10 cellular contexts compared by ENCODE assay signal in genomic region chr15:63483521-63484371, GRCh38. TPM values are rescaled to one million over a fixed set of nuclear protein-coding genes. Genes with fewer than 3 reads are reported as not detected.
A peak's percentile ranks its signal among the peaks of the same experiment; 100 is the strongest.
DNase-seq lines count a peak whose midpoint lies in the region; ATAC-seq and TF ChIP-seq lines count a peak whose summit lies in the region.
"Had no signal": no experiment of that assay in that cellular context is flagged by ENCODE, and none has a peak within 500 bp of the region (broad histone marks: within the 10 kb centered on the region; RNA-seq: fewer than 3 reads in every experiment).

No MANE protein-coding gene starts in this region.

- no peaks in the 10 kb centered on the region for H3K9me3 ChIP-seq in PC-9 (ENCODE audit: insufficient read depth, low read depth)
- H3K9me3 ChIP-seq in effector memory CD4-positive, alpha-beta T cell (ENCODE audit: control insufficient read depth, low read length), result no peaks in the 10 kb centered on the region
- H3K9me3 ChIP-seq: BE2C had no signal

- H3K27me3 Mint-ChIP-seq in activated T-cell treated with anti-CD3 and anti-CD28 coated beads, Interleukin-2, amount 50 U/mL, for 4 hours (ENCODE audit: low read depth), result no peaks in the 10 kb centered on the region

- CTCF ChIA-PET in PC-9 (lab: Charles Lee), result interaction anchor here (0.5 to 0.6 kb wide), 2 partner anchors 8 to 118 kb away, joined by 3 to 4 read pairs; no protein-coding TSS in a partner anchor

- peaks cover 26% of the 10 kb centered on the region for H3K4me1 ChIP-seq in PC-9 (replicated peaks; ENCODE audit: insufficient read depth)
- peaks cover 68% of the 10 kb centered on the region for H3K4me1 ChIP-seq in effector memory CD4-positive, alpha-beta T cell (ENCODE audit: control insufficient read depth, insufficient read depth, low read length, poor library complexity, severe bottlenecking)
- H3K4me1 ChIP-seq: BE2C had no signal

- H3K4me2 ChIP-seq in PC-9, result no peak overlapping the region

- intact Hi-C loops in PC-9 (cut with micrococcal nuclease; ENCODE audit: unreplicated experiment), result no loop called here

- ATAC-seq in activated T-cell treated with anti-CD3 and anti-CD28 coated beads, Interleukin-2, amount 50 U/mL, for 4 hours, result no peak
- ATAC-seq in HG02610 (IDR thresholded peaks at IDR 0.05; ENCODE audit: unreplicated experiment), result no peak
- no peak for ATAC-seq in GM21619 (IDR thresholded peaks at IDR 0.05; ENCODE audit: unreplicated experiment)
- ATAC-seq: HCT116 had no signal

- POLR2A ChIA-PET in PC-9 (lab: Charles Lee; ENCODE audit: unreplicated experiment), result no interaction called here

- H3K4me3 Mint-ChIP-seq in activated T-cell treated with anti-CD3 and anti-CD28 coated beads, Interleukin-2, amount 50 U/mL, for 4 hours, result peak overlapping the region; percentile 26

- H4K20me1 ChIP-seq in PC-9 (ENCODE audit: insufficient read depth), result no peaks in the 10 kb centered on the region

- DNase-seq in activated T-cell treated with anti-CD3 and anti-CD28 coated beads, Interleukin-2, amount 50 U/mL, for 4 hours, result no peak
- no peak for DNase-seq in activated T-cell treated with anti-CD3 and anti-CD28 coated beads for 4 hours
- no peak for DNase-seq in PC-9
- no peak for DNase-seq in effector memory CD4-positive, alpha-beta T cell
- peak; percentile 16 for DNase-seq in stimulated activated CD8-positive, alpha-beta memory T cell treated with anti-CD3 and anti-CD28 coated beads, Interleukin-4, amount 100 ng/mL, for 48 hours
- DNase-seq in GOT3 (lab: John Stamatoyannopoulos, UW), result no peak
- DNase-seq: BE2C had no signal

- no peaks in the 10 kb centered on the region for H3K9me3 Mint-ChIP-seq in activated T-cell treated with anti-CD3 and anti-CD28 coated beads, Interleukin-2, amount 50 U/mL, for 4 hours

- no peaks in the 10 kb centered on the region for H3K9me2 ChIP-seq in PC-9 (ENCODE audit: insufficient read depth)

- H3K36me3 Mint-ChIP-seq in activated T-cell treated with anti-CD3 and anti-CD28 coated beads, Interleukin-2, amount 50 U/mL, for 4 hours (ENCODE audit: insufficient read depth), result no peaks in the 10 kb centered on the region

- no peak overlapping the region for H3K4me3 ChIP-seq in PC-9
- peak overlapping the region; percentile 4 for H3K4me3 ChIP-seq in effector memory CD4-positive, alpha-beta T cell (ENCODE audit: insufficient read depth, low read depth, low read length, poor library complexity, severe bottlenecking)

- peaks cover 84% of the 10 kb centered on the region for H3K4me1 Mint-ChIP-seq in activated T-cell treated with anti-CD3 and anti-CD28 coated beads, Interleukin-2, amount 50 U/mL, for 4 hours (ENCODE audit: low read depth)

- TF ChIP-seq CTCF in PC-9 (conservative IDR thresholded peaks at IDR 0.05), result no peak

- no peaks in the 10 kb centered on the region for H3K79me2 ChIP-seq in PC-9 (ENCODE audit: low read depth)

- H2AFZ ChIP-seq in PC-9, result no peak overlapping the region

- no peaks in the 10 kb centered on the region for H3K36me3 ChIP-seq in PC-9 (ENCODE audit: low read depth)
- no peaks in the 10 kb centered on the region for H3K36me3 ChIP-seq in effector memory CD4-positive, alpha-beta T cell (ENCODE audit: control insufficient read depth, insufficient read depth, low read length)
- H3K36me3 ChIP-seq: BE2C had no signal

- H3K27me3 ChIP-seq in PC-9 (ENCODE audit: insufficient read depth, low read depth), result no peaks in the 10 kb centered on the region
- no peaks in the 10 kb centered on the region for H3K27me3 ChIP-seq in effector memory CD4-positive, alpha-beta T cell (replicated peaks; ENCODE audit: control insufficient read depth, insufficient read depth, low read length, poor library complexity, severe bottlenecking)
- H3K27me3 ChIP-seq: BE2C had no signal

- H3F3A ChIP-seq in PC-9 (ENCODE audit: insufficient read depth, low read depth), result no peaks in the 10 kb centered on the region

- no TSS peak for BruUV-seq in PC-9 (replicated peaks; lab: Mats Ljungman, UMichigan)

- H3K27ac ChIP-seq in PC-9, result 0 out of 2 replicates have a peak overlapping the region, but pooled peaks have one; percentile 5
- peak overlapping the region; percentile 68 for H3K27ac ChIP-seq in effector memory CD4-positive, alpha-beta T cell (ENCODE audit: insufficient read depth, low read length, poor library complexity, severe bottlenecking)

RNA-seq across cellular contexts. Expression of gene USP3, which starts 20.6 kb away (rescaled TPM):
- 10 to 100 TPM; 34.2 to 40.9 (median 35.5) TPM for total RNA-seq in activated T-cell treated with anti-CD3 and anti-CD28 coated beads, Interleukin-2, amount 50 U/mL, for 4 hours
- total RNA-seq in PC-9 (2021), result 57.5 and 59.7 TPM in 2 replicates
